In genomic region chr3:71600646-71601288, GRCh38 we compare ENCODE assay signal across 21 cellular contexts.
"Had no signal": no experiment of that assay in that cellular context is flagged by ENCODE, and none has a peak within 500 bp of the region (broad histone marks: within the 10 kb centered on the region; RNA-seq: fewer than 3 reads in every experiment).

No MANE protein-coding gene starts in this region.

- H3K4me2 ChIP-seq: smooth muscle cell had no signal

- DNase-seq: activated CD4-positive, alpha-beta memory T cell treated with anti-CD3 and anti-CD28 coated beads, Interleukin-2, amount 10 ng/mL, durations not matched to agents 7 days and 5 days; activated CD4-positive, alpha-beta T cell treated with anti-CD3 and anti-CD28 coated beads for 48 hours; activated CD4-positive, CD25-positive, alpha-beta regulatory T cell; activated CD8-positive, alpha-beta memory T cell treated with anti-CD3 and anti-CD28 coated beads, Interleukin-2, amount 10 ng/mL, durations not matched to agents 7 days and 5 days; activated naive CD8-positive, alpha-beta T cell treated with anti-CD3 and anti-CD28 coated beads, Interleukin-2, amount 10 ng/mL, durations not matched to agents 7 days and 5 days; amygdala; body of pancreas; caudate nucleus; erythroblast; left colon; midbrain; stimulated activated CD4-positive, alpha-beta T cell treated with anti-CD3 and anti-CD28 coated beads, Interleukin-4, amount 100 ng/mL, for 24 hours; stomach; T-helper 1 cell; T-helper 9 cell; trophoblast cell had no signal

- H3K4me3 ChIP-seq: body of pancreas, coronary artery, prostate gland, smooth muscle cell, stomach had no signal

- H3K36me3 ChIP-seq: prostate gland, stomach had no signal

- H3K27ac ChIP-seq: body of pancreas, coronary artery, prostate gland, stomach had no signal

- ATAC-seq: activated CD8-positive, alpha-beta memory T cell treated with anti-CD3 and anti-CD28 coated beads, Interleukin-2, amount 10 ng/mL, durations not matched to agents 7 days and 5 days; body of pancreas; left colon; sciatic nerve; stimulated activated effector memory CD8-positive, alpha-beta T cell treated with anti-CD3 and anti-CD28 coated beads, Interleukin-12 subunit alpha, Interleukin-12 subunit beta, amount 100 ng/mL, for 72 hours had no signal

- H3K9me3 ChIP-seq: body of pancreas, prostate gland, stomach had no signal

- H3K27me3 ChIP-seq: body of pancreas, stomach had no signal

- H3K4me1 ChIP-seq: prostate gland, stomach had no signal
